8 cellular contexts compared by ENCODE assay signal in the genomic region with DNA sequence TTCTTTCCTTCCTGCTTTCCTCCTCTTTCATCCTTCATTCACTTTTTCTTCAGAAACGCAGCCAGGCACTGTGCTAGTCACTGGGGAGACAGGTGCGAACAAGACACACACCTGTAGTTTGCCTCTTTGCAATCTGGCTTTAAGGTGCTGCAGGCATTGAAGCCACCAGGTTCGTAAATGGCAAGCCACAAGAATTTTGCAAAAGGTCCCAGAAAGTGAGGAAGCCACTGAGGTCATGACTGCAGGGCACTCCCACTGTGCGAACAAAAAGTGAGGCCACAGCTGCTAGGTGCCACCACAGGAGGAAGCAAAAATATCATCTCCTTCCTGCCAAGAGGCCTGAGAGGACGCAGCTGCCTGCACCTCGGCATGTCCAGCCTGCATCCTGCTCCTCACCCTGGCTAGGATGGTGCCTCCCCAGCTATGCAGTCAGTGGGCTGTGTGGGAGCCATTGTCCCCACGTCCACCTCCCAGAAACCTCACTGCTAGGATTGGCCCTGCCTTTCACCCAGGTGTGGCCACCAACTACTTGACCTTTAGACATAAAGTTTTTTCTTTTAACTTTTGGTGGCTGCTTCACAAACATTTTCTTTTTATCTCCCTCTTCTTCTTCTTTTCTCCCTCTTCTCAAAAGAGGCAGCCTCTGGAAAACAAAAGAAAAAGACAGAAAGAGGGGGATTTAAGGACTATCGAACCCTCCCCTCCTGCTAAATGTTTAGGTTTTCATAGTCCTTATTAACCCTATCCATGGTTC.
DNase-seq lines count a peak whose midpoint lies in the region; ATAC-seq lines count a peak whose summit lies in the region.

No MANE protein-coding gene starts in this region.

- DNase-seq in SKM-1 treated with dmso at 0.1 percent for 144 hours (lab: John Stamatoyannopoulos, UW; ENCODE audit: unreplicated experiment) (peak; percentile 97), H4 (ENCODE audit: low spot score) (no peak), iPS-NIHi7 (ENCODE audit: extremely low spot score) (no peak), AG08395 (ENCODE audit: low spot score) (no peak)
- DNase-seq in stimulated activated CD4-positive, alpha-beta T cell treated with anti-CD3 and anti-CD28 coated beads, Interleukin-15, amount 100 ng/mL, for 48 hours (ENCODE audit: low read depth in 2 of 2): peak; percentile 14 to 19

- peak; percentile 70 for ATAC-seq in GM18873 (IDR thresholded peaks at IDR 0.05; ENCODE audit: low FRiP score, unreplicated experiment)
- peak; percentile 56 for ATAC-seq in HG03066 (IDR thresholded peaks at IDR 0.05; ENCODE audit: low read depth, unreplicated experiment)

- H3K36me3 Mint-ChIP-seq in activated naive CD8-positive, alpha-beta T cell: peaks cover 4% of the 10 kb centered on the region

- no peaks in the 10 kb centered on the region for H3K27me3 Mint-ChIP-seq in activated naive CD8-positive, alpha-beta T cell

- H3K27ac Mint-ChIP-seq in activated naive CD8-positive, alpha-beta T cell: peak overlapping the region; percentile 98

- peaks cover 81% of the 10 kb centered on the region for H3K4me1 Mint-ChIP-seq in activated naive CD8-positive, alpha-beta T cell (ENCODE audit: low read depth)

- H3K4me3 Mint-ChIP-seq in activated naive CD8-positive, alpha-beta T cell: peak overlapping the region; percentile 81

- no peaks in the 10 kb centered on the region for H3K9me3 Mint-ChIP-seq in activated naive CD8-positive, alpha-beta T cell (ENCODE audit: low read depth)

Comparison
In these comparisons a context has a peak if more than half of its experiments do, and no peak if none do; other contexts are left out.
1. DNase-seq: peak in SKM-1 treated with dmso at 0.1 percent for 144 hours (single experiment) and stimulated activated CD4-positive, alpha-beta T cell treated with anti-CD3 and anti-CD28 coated beads, Interleukin-15, amount 100 ng/mL, for 48 hours (2 of 2); none in H4 (single experiment), iPS-NIHi7 (single experiment) and AG08395 (single experiment).